23 cellular contexts compared by ENCODE assay signal in genomic region chr20:59738851-59739250, GRCh38.
"Had no signal": no experiment of that assay in that cellular context is flagged by ENCODE, and none has a peak within 500 bp of the region (broad histone marks: within the 10 kb centered on the region; RNA-seq: fewer than 3 reads in every experiment).

No MANE protein-coding gene starts in this region.

- H3K4me1 ChIP-seq: left ventricle myocardium inferior, parathyroid adenoma, right atrium auricular region, right lobe of liver, tibial nerve, upper lobe of left lung, vagina had no signal

- H3K4me2 ChIP-seq: hepatocyte, smooth muscle cell had no signal

- H3K4me3 ChIP-seq: hepatocyte, left ventricle myocardium inferior, lung, right atrium auricular region, right lobe of liver, smooth muscle cell, tibial nerve, upper lobe of left lung, vagina had no signal

- H3K27me3 ChIP-seq: hepatocyte, right atrium auricular region, right lobe of liver, upper lobe of left lung, vagina had no signal

- ATAC-seq: right lobe of liver; stimulated activated memory B cell treated with anti-CD40 and anti-IgM and Interleukin-4, amounts not matched to agents 10 μg/mL and 1 μg/mL and 100 μg/mL, for 72 hours; stimulated activated naive CD8-positive, alpha-beta T cell treated with anti-CD3 and anti-CD28 coated beads, Interleukin-15, amount 100 ng/mL, for 72 hours had no signal

- H3K9me3 ChIP-seq: left ventricle myocardium inferior, neutrophil, right atrium auricular region, right lobe of liver, tibial nerve, upper lobe of left lung, vagina had no signal

- H3K79me2 ChIP-seq: hepatocyte, parathyroid adenoma had no signal

- H3K36me3 ChIP-seq: left ventricle myocardium inferior, neutrophil, right atrium auricular region, right lobe of liver, tibial nerve, upper lobe of left lung, vagina had no signal

- H2AFZ ChIP-seq: hepatocyte, parathyroid adenoma had no signal

- H3K9ac ChIP-seq: parathyroid adenoma had no signal

- H3K27ac ChIP-seq: hepatocyte, left ventricle myocardium inferior, neutrophil, parathyroid adenoma, right atrium auricular region, right lobe of liver, tibial nerve, upper lobe of left lung, vagina had no signal

- DNase-seq: islet precursor cell; left ventricle myocardium inferior; mesendoderm; naive B cell; occipital lobe; right lobe of liver; stimulated activated CD4-positive, alpha-beta T cell treated with anti-CD3 and anti-CD28 coated beads, Interleukin-1b, Interleukin-23, amount 100 ng/mL, for 48 hours; stimulated activated CD4-positive, alpha-beta T cell treated with anti-CD3 and anti-CD28 coated beads, Interleukin-2, amount 100 ng/mL, for 48 hours; stimulated activated CD4-positive, alpha-beta T cell treated with anti-CD3 and anti-CD28 coated beads, Interleukin-4, amount 100 ng/mL, for 4 hours; stimulated activated CD8-positive, alpha-beta memory T cell treated with anti-CD3 and anti-CD28 coated beads, Interleukin-4, amount 100 ng/mL, for 48 hours; stimulated activated naive CD4-positive, alpha-beta T cell treated with Interleukin-2 at 50 U/mL for 16 hours; stimulated activated naive CD8-positive, alpha-beta T cell treated with anti-CD3 and anti-CD28 coated beads, Interleukin-15, amount 100 ng/mL, for 72 hours; substantia nigra; upper lobe of left lung had no signal
